In the genomic region with DNA sequence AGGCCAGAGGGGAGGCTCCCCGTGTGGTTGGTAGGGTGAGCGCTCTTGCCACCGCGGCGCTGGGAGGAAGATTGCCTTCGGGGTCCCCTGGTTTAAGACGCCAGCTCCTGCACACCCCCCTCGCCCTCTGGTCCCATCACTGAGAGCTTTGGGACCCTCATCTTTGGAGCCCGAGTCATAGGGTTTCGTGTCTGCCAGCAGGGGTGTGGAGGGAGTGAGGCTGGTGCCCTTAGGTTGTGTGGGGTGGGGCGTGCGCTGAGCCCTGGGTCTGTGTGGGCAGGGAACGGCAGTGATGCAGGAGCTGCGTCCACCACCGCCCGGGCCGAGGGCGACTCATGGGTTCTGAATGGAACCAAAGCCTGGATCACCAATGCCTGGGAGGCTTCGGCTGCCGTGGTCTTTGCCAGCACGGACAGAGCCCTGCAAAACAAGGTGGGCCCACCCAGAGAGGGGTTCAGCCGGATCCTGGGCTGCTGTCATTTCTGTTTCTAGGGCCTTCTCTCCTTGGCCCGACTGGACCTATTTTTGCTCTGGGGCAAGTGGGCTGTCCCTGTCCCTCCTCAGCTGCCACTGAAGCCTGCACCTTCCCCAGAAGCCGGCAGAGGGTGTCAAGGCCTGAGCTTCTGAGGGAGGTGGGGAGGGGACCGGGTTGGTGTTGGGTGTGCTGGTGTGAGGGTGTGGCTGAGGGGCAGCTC, we compare ENCODE assay signal across 11 cellular contexts. TPM values are rescaled to one million over a fixed set of nuclear protein-coding genes. Genes with fewer than 3 reads are reported as not detected.
A peak's percentile ranks its signal among the peaks of the same experiment; 100 is the strongest.
DNase-seq lines count a peak whose midpoint lies in the region; ATAC-seq, FAIRE-seq and TF ChIP-seq lines count a peak whose summit lies in the region.
"Had no signal": no experiment of that assay in that cellular context is flagged by ENCODE, and none has a peak within 500 bp of the region (broad histone marks: within the 10 kb centered on the region; RNA-seq: fewer than 3 reads in every experiment).

No MANE protein-coding gene starts in this region.

- TF ChIP-seq CTCF in bronchial epithelial cell (IDR thresholded peaks at IDR 0.05; ENCODE audit: insufficient read depth, low read length, severe bottlenecking): peak; percentile 20

- ATAC-seq in HG03175 (IDR thresholded peaks at IDR 0.05; ENCODE audit: unreplicated experiment): no peak
- ATAC-seq: activated T-cell treated with anti-CD3 and anti-CD28 coated beads, Interleukin-2, amount 50 U/mL, for 4 hours had no signal

- no peak for FAIRE-seq in bronchial epithelial cell (lab: Jason Lieb, UNC)
- FAIRE-seq: endometrium had no signal

- H3K27me3 ChIP-seq in bronchial epithelial cell (ENCODE audit: control insufficient read depth, insufficient read depth, low read length): no peaks in the 10 kb centered on the region

- DNase-seq in DMS114 treated with DMSO at 0.1 percent for 48 hours (lab: John Stamatoyannopoulos, UW; ENCODE audit: unreplicated experiment) (peak; percentile 7), HT1080 (ENCODE audit: low read depth) (peak; percentile 32), bronchial epithelial cell (ENCODE audit: low read depth) (no peak), myocyte (ENCODE audit: low read depth) (peak; percentile 23), cerebellar nuclear complex (lab: John Stamatoyannopoulos, UW) (no peak), NCI-H2171 treated with DMSO at 0.1 percent for 48 hours (lab: John Stamatoyannopoulos, UW) (no peak), NCI-H510A treated with DMSO at 0.1 percent for 48 hours (lab: John Stamatoyannopoulos, UW) (no peak)
- DNase-seq: activated T-cell treated with anti-CD3 and anti-CD28 coated beads, Interleukin-2, amount 50 U/mL, for 4 hours; NCI-H1417 treated with DMSO at 0.1 percent for 48 hours had no signal

- no peaks in the 10 kb centered on the region for H3K36me3 ChIP-seq in bronchial epithelial cell (ENCODE audit: control insufficient read depth, insufficient read depth, low read length)

- no peak overlapping the region for H3K4me3 ChIP-seq in bronchial epithelial cell (ENCODE audit: low read depth, low read length)

RNA-seq across cellular contexts. Expression of a gene that starts 12.1 kb away (rescaled TPM):
- total RNA-seq in HT1080 (2014; rRNA removed; shearing (Covaris generic)): 5.1 and 5.6 TPM in 2 replicates
- 7.6 and 8.6 TPM in 2 replicates for polyA plus RNA-seq in HT1080 (2015; cell fraction: cytosol; rRNA removed)
- polyA plus RNA-seq in HT1080 (2015; cell fraction: nucleus; rRNA removed): 16.9 and 21.8 TPM in 2 replicates
- 7.4 and 8.2 TPM in 2 replicates for total RNA-seq in bronchial epithelial cell
- 23.2 and 24.2 TPM in 2 replicates for total RNA-seq in myocyte
- polyA plus RNA-seq in myocyte (2012): 10.8 TPM

RNA-seq across cellular contexts. Expression of a gene that starts 27.4 kb away (rescaled TPM):
- total RNA-seq in HT1080 (2014; rRNA removed; shearing (Covaris generic)): 11.1 and 11.2 TPM in 2 replicates
- polyA plus RNA-seq in HT1080 (2015; cell fraction: cytosol; rRNA removed): 24.7 and 24.9 TPM in 2 replicates
- 28.1 and 34.0 TPM in 2 replicates for polyA plus RNA-seq in HT1080 (2015; cell fraction: nucleus; rRNA removed)
- total RNA-seq in bronchial epithelial cell: 12.9 and 19.5 TPM in 2 replicates
- total RNA-seq in myocyte: 7.8 and 9.3 TPM in 2 replicates
- 20.8 TPM for polyA plus RNA-seq in myocyte (2012)

RNA-seq across cellular contexts. Expression of a gene that starts 50.8 kb away (rescaled TPM):
- total RNA-seq in HT1080 (2014; rRNA removed; shearing (Covaris generic)): 98.3 and 99.4 TPM in 2 replicates
- polyA plus RNA-seq in HT1080 (2015; cell fraction: cytosol; rRNA removed): 69.3 and 73.4 TPM in 2 replicates
- 66.0 and 70.3 TPM in 2 replicates for polyA plus RNA-seq in HT1080 (2015; cell fraction: nucleus; rRNA removed)
- total RNA-seq in bronchial epithelial cell (60.3 and 61.9 TPM in 2 replicates), myocyte (95.0 and 115 TPM in 2 replicates)
- 75.7 TPM for polyA plus RNA-seq in myocyte (2012)

Comparison
In these comparisons a context has a peak if more than half of its experiments do, and no peak if none do; other contexts are left out.
1. DNase-seq: peak in DMS114 treated with DMSO at 0.1 percent for 48 hours (single experiment), HT1080 (single experiment) and myocyte (single experiment); none in bronchial epithelial cell (single experiment), cerebellar nuclear complex (0 of 2), NCI-H2171 treated with DMSO at 0.1 percent for 48 hours (single experiment) and NCI-H510A treated with DMSO at 0.1 percent for 48 hours (single experiment).